8 cellular contexts compared by ENCODE assay signal in the genomic region with DNA sequence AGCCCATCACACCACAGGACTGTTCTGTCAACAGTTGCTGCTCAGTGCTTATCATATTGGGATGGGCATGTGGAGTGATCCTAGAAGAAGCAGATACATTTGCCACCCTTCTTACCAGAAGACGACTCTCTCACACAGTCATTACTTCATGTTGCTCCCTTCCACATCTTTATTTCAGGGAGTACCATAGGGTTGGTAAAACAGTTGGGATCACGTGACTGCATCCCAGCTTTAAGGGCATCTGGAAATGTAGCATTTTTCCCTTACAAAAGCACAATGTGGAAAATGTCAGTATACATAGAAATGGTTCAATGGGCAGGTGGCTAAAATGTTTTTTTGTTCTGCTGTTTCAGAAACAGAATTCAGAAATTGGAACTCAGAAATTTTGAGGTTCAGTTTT.
"Had no signal": no experiment of that assay in that cellular context is flagged by ENCODE, and none has a peak within 500 bp of the region (broad histone marks: within the 10 kb centered on the region; RNA-seq: fewer than 3 reads in every experiment).

No MANE protein-coding gene starts in this region.

- H2AFZ ChIP-seq: GM23248 had no signal

- DNase-seq: GM23248, GOT3, H9, HCEC 1CT, Kasumi-1, KG1 had no signal

- H3K4me3 Mint-ChIP-seq: H9, IgD-negative memory B cell had no signal

- H3K9ac ChIP-seq: GM23248 had no signal

- H3K27me3 Mint-ChIP-seq: IgD-negative memory B cell had no signal

- FAIRE-seq: H54 had no signal

- H3K27ac ChIP-seq: GM23248 had no signal

- H3K4me1 Mint-ChIP-seq: H9, IgD-negative memory B cell had no signal

- H3K36me3 Mint-ChIP-seq: IgD-negative memory B cell had no signal

- H3K27ac Mint-ChIP-seq: H9, IgD-negative memory B cell had no signal

- H3K4me3 ChIP-seq: GM23248 had no signal
